ENCODE assay signal across 13 cellular contexts in the genomic region with DNA sequence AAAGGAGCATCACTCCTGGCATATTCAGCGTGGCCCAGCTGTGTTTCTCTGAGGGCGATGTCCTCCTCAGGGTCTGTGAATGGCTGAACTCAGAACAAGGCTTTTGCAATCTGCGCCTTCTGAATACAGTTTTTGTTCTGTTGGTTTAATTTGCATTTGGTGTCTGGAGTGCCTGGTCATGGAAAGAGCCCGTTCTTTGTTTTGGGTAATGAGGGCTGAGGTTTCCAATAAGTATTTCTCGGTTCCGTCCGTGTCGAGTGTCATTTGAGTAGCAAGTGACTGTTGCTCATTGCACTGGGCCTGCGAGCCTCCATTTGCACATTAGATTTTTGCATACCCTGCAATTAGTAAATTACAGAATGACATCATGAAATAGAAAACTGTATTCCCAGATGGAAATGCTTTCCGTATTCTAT. TPM values are rescaled to one million over a fixed set of nuclear protein-coding genes. Genes with fewer than 3 reads are reported as not detected.
DNase-seq lines count a peak whose midpoint lies in the region; ATAC-seq and TF ChIP-seq lines count a peak whose summit lies in the region.
"Had no signal": no experiment of that assay in that cellular context is flagged by ENCODE, and none has a peak within 500 bp of the region (broad histone marks: within the 10 kb centered on the region; RNA-seq: fewer than 3 reads in every experiment).

No MANE protein-coding gene starts in this region.

- no peaks in the 10 kb centered on the region for H3K9me3 ChIP-seq in Peyer's patch

- H3K9me3 Mint-ChIP-seq in stimulated activated effector memory CD8-positive, alpha-beta T cell treated with anti-CD3 and anti-CD28 coated beads, Interleukin-12 subunit alpha, Interleukin-12 subunit beta, amount 100 ng/mL, for 72 hours, result no peaks in the 10 kb centered on the region
- H3K9me3 Mint-ChIP-seq: immature natural killer cell, naive B cell had no signal

- H3K36me3 ChIP-seq in Peyer's patch, result no peaks in the 10 kb centered on the region

- DNase-seq in stimulated activated effector memory CD8-positive, alpha-beta T cell treated with anti-CD3 and anti-CD28 coated beads, Interleukin-12 subunit alpha, Interleukin-12 subunit beta, amount 100 ng/mL, for 72 hours (ENCODE audit: low spot score in 2 of 2), result no peak
- no peak for DNase-seq in stimulated activated CD4-positive, alpha-beta T cell treated with anti-CD3 and anti-CD28 coated beads, Interleukin-4, amount 100 ng/mL, for 24 hours
- no peak for DNase-seq in kidney glomerular epithelial cell (lab: John Stamatoyannopoulos, UW)
- DNase-seq in NCI-H2081 treated with DMSO at 0.1 percent for 48 hours (lab: John Stamatoyannopoulos, UW), result no peak
- no peak for DNase-seq in Peyer's patch
- DNase-seq: activated CD4-positive, CD25-positive, alpha-beta regulatory T cell; COR-L47; immature natural killer cell; naive B cell; NCI-H510A had no signal

- peak overlapping the region; percentile 33 for H3K27ac Mint-ChIP-seq in stimulated activated effector memory CD8-positive, alpha-beta T cell treated with anti-CD3 and anti-CD28 coated beads, Interleukin-12 subunit alpha, Interleukin-12 subunit beta, amount 100 ng/mL, for 72 hours
- H3K27ac Mint-ChIP-seq: immature natural killer cell, naive B cell had no signal

- peaks cover 8% of the 10 kb centered on the region for H3K4me1 Mint-ChIP-seq in stimulated activated effector memory CD8-positive, alpha-beta T cell treated with anti-CD3 and anti-CD28 coated beads, Interleukin-12 subunit alpha, Interleukin-12 subunit beta, amount 100 ng/mL, for 72 hours
- H3K4me1 Mint-ChIP-seq: immature natural killer cell had no signal

- peaks cover 0 to 53% (median 6%) of the 10 kb centered on the region in 4 donors for H3K4me1 ChIP-seq in Peyer's patch

- no peaks in the 10 kb centered on the region for H3K36me3 Mint-ChIP-seq in stimulated activated effector memory CD8-positive, alpha-beta T cell treated with anti-CD3 and anti-CD28 coated beads, Interleukin-12 subunit alpha, Interleukin-12 subunit beta, amount 100 ng/mL, for 72 hours
- H3K36me3 Mint-ChIP-seq: immature natural killer cell, naive B cell had no signal

- H3K27ac ChIP-seq in cingulate gyrus (ENCODE audit: low read depth, low read length), result peak overlapping the region; percentile 62
- H3K27ac ChIP-seq in Peyer's patch, result no peak overlapping the region

- peak; percentile 52 for TF ChIP-seq POLR2A in GM19193 (IDR thresholded peaks at IDR 0.05; ENCODE audit: extremely low read depth, insufficient read depth, insufficient read length)
- TF ChIP-seq POLR2A in Peyer's patch (IDR thresholded peaks at IDR 0.05), result no peak

- H3K4me3 Mint-ChIP-seq in stimulated activated effector memory CD8-positive, alpha-beta T cell treated with anti-CD3 and anti-CD28 coated beads, Interleukin-12 subunit alpha, Interleukin-12 subunit beta, amount 100 ng/mL, for 72 hours, result no peak overlapping the region
- H3K4me3 Mint-ChIP-seq: immature natural killer cell, naive B cell had no signal

- H3K27me3 ChIP-seq in Peyer's patch, result no peaks in the 10 kb centered on the region

- ATAC-seq in HG03159 (IDR thresholded peaks at IDR 0.05; ENCODE audit: unreplicated experiment), result peak; percentile 53
- no peak for ATAC-seq in stimulated activated effector memory CD8-positive, alpha-beta T cell treated with anti-CD3 and anti-CD28 coated beads, Interleukin-12 subunit alpha, Interleukin-12 subunit beta, amount 100 ng/mL, for 72 hours

- TF ChIP-seq CTCF in Peyer's patch (IDR thresholded peaks at IDR 0.05), result no peak

- H3K4me3 ChIP-seq in Peyer's patch, result no peak overlapping the region

RNA-seq across cellular contexts. Expression of a gene that starts 57.3 kb away (rescaled TPM):
- total RNA-seq in Peyer's patch, result 100 to 1,000 TPM; 213 to 312 (median 277) TPM
